ENCODE assay signal across 1 cellular context in genomic region chrX:47571896-47572295, GRCh38.
TF ChIP-seq lines count a peak whose summit lies in the region.

No MANE protein-coding gene starts in this region.

TF ChIP-seq in GM12878, 131 proteins besides CTCF, POLR2A, EP300 and RAD21:
- no peak for TF ChIP-seq TBL1XR1 (IDR thresholded peaks at IDR 0.05; ENCODE audit: low read depth, low read length)
- TF ChIP-seq SREBF2 (IDR thresholded peaks at IDR 0.05; ENCODE audit: low read length), result no peak
- no peak for TF ChIP-seq NR2C2 (IDR thresholded peaks at IDR 0.05; ENCODE audit: borderline replicate concordance, control insufficient read depth, insufficient read length, low read depth)
- TF ChIP-seq CHD1 (IDR thresholded peaks at IDR 0.05; ENCODE audit: low read depth, low read length), result no peak
- no peak for TF ChIP-seq RFX5 (IDR thresholded peaks at IDR 0.05; ENCODE audit: low read depth, low read length)
- TF ChIP-seq FOXK2 (IDR thresholded peaks at IDR 0.05), result no peak
- TF ChIP-seq CEBPZ (IDR thresholded peaks at IDR 0.05; ENCODE audit: low read depth, low read length), result no peak
- TF ChIP-seq YBX1 (IDR thresholded peaks at IDR 0.05), result no peak
- TF ChIP-seq ATF2 (IDR thresholded peaks at IDR 0.05; ENCODE audit: low read length), result no peak
- TF ChIP-seq IRF5 (IDR thresholded peaks at IDR 0.05; ENCODE audit: borderline replicate concordance), result no peak
- no peak for TF ChIP-seq ZBTB40 (IDR thresholded peaks at IDR 0.05; ENCODE audit: borderline replicate concordance)
- no peak for TF ChIP-seq PAX8 (IDR thresholded peaks at IDR 0.05)
- no peak for TF ChIP-seq IKZF2 (IDR thresholded peaks at IDR 0.05)
